Comparison of ENCODE assay signal across 10 cellular contexts in the genomic region with DNA sequence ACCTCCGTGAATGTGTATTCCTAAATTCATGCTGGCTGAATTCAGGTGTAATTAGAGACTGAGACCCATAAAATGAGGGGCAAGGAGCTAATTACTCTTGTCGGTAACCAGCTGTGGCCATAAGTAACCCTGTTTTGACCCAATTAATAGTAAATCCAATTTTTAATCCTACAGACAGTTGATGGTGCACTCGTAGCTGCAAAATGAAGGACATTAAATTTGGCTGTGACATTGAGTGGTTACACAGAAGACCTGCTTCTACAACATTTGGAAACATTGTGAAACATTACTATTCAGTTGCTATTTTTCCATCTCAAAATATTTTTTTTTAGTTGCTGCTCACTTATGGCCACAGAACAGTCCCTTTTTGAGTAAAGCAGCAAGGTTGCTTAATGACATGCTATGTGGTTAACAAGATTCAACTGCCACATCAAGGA. TPM values are rescaled to one million over a fixed set of nuclear protein-coding genes. Genes with fewer than 3 reads are reported as not detected.
A peak's percentile ranks its signal among the peaks of the same experiment; 100 is the strongest.
DNase-seq lines count a peak whose midpoint lies in the region; ATAC-seq and FAIRE-seq lines count a peak whose summit lies in the region.
"Had no signal": no experiment of that assay in that cellular context is flagged by ENCODE, and none has a peak within 500 bp of the region (broad histone marks: within the 10 kb centered on the region; RNA-seq: fewer than 3 reads in every experiment).

No MANE protein-coding gene starts in this region.

- H3K4me3 Mint-ChIP-seq in effector memory CD8-positive, alpha-beta T cell = peak overlapping the region; percentile 66 to 76
- H3K4me3 Mint-ChIP-seq: naive B cell had no signal

- 53 to 62% (median 57%) methylated on average over 3 of the region's 3 CpGs for WGBS in small intestine, 3 donors

- peaks cover 41 to 68% of the 10 kb centered on the region in 2 donors for H3K4me1 Mint-ChIP-seq in effector memory CD8-positive, alpha-beta T cell (ENCODE audit: low read depth in 2 of 2)

- no peaks in the 10 kb centered on the region for H3K9me3 Mint-ChIP-seq in effector memory CD8-positive, alpha-beta T cell
- H3K9me3 Mint-ChIP-seq: naive B cell had no signal

- H3K4me3 ChIP-seq in small intestine (ENCODE audit: low read depth in 1 of 2, low read length in 2 of 2) = no peak overlapping the region

- peak overlapping the region; percentile 60 to 82 for H3K27ac Mint-ChIP-seq in effector memory CD8-positive, alpha-beta T cell

- peaks cover 0 to 3% of the 10 kb centered on the region in 2 donors for H3K36me3 ChIP-seq in small intestine (ENCODE audit: control insufficient read depth in 2 of 2, insufficient read depth in 2 of 2, low read length in 2 of 2)

- peaks cover 5 to 33% of the 10 kb centered on the region in 2 donors for H3K4me1 ChIP-seq in small intestine (ENCODE audit: control insufficient read depth in 2 of 2, insufficient read depth in 1 of 2, low read depth in 1 of 2, low read length in 1 of 2)

- FAIRE-seq in GM19239 (lab: Jason Lieb, UNC) (peak; percentile 72), small intestine (lab: Jason Lieb, UNC) (no peak), HTR-8/SVneo (lab: Jason Lieb, UNC) (no peak)
- FAIRE-seq: bronchial epithelial cell had no signal

- peaks cover 84% of the 10 kb centered on the region for H3K36me3 Mint-ChIP-seq in effector memory CD8-positive, alpha-beta T cell (ENCODE audit: insufficient read depth)

- H3K27ac ChIP-seq in small intestine (ENCODE audit: low read depth in 1 of 2, low read length in 1 of 2) = peak overlapping the region; percentile 20 to 33

- no peak for DNase-seq in GM19239 (ENCODE audit: insufficient read length, low spot score)
- DNase-seq in NCI-H82 treated with DMSO at 0.1 percent for 48 hours (lab: John Stamatoyannopoulos, UW; ENCODE audit: unreplicated experiment) = peak; percentile 78
- DNase-seq in effector memory CD8-positive, alpha-beta T cell = no peak
- no peak for DNase-seq in small intestine
- DNase-seq in NCI-H2196 treated with DMSO at 0.1 percent for 48 hours (lab: John Stamatoyannopoulos, UW; ENCODE audit: unreplicated experiment) = no peak
- DNase-seq in NCI-H1694 (lab: John Stamatoyannopoulos, UW) = no peak
- DNase-seq in activated gamma-delta T cell treated with Interleukin-2 at 50 U/mL for 16 hours = no peak
- DNase-seq in HTR-8/SVneo (ENCODE audit: insufficient read length, low spot score) = no peak
- DNase-seq: naive B cell had no signal

- H3K27me3 ChIP-seq in small intestine (ENCODE audit: control insufficient read depth in 2 of 2, insufficient read depth in 2 of 2, low read length in 2 of 2) = no peaks in the 10 kb centered on the region

- no peaks in the 10 kb centered on the region for H3K9me3 ChIP-seq in small intestine (ENCODE audit: control insufficient read depth, low read depth)

- ATAC-seq in effector memory CD8-positive, alpha-beta T cell (replicated peaks) = peak; percentile 36

- H3K27me3 Mint-ChIP-seq in effector memory CD8-positive, alpha-beta T cell = no peaks in the 10 kb centered on the region
- H3K27me3 Mint-ChIP-seq: naive B cell had no signal

RNA-seq across cellular contexts. Expression of gene MBNL1, which starts 33.0 kb away (rescaled TPM):
- polyA plus RNA-seq in small intestine = 10 to 100 TPM; 39.6 to 41.2 (median 40.0) TPM
